ENCODE assay signal across 8 cellular contexts in genomic region chr2:127064642-127065250, GRCh38. TPM values are rescaled to one million over a fixed set of nuclear protein-coding genes. Genes with fewer than 3 reads are reported as not detected.
DNase-seq lines count a peak whose midpoint lies in the region; ATAC-seq and TF ChIP-seq lines count a peak whose summit lies in the region.

No MANE protein-coding gene starts in this region.

- DNase-seq in GDM1 (lab: John Stamatoyannopoulos, UW) (peak; percentile 88), GOT3 (lab: John Stamatoyannopoulos, UW) (peak; percentile 85), KG1 (lab: John Stamatoyannopoulos, UW) (peak; percentile 33), dedifferentiated amniotic fluid mesenchymal stem cell (ENCODE audit: extremely low spot score) (peak; percentile 93), lower lobe of right lung (peak; percentile 86), NCI-H187 (lab: John Stamatoyannopoulos, UW) (no peak)
- DNase-seq in activated CD4-positive, CD25-positive, alpha-beta regulatory T cell treated with anti-CD3 and anti-CD28 coated beads, Interleukin-2, amount 50 U/mL, for 72 hours, result peak; percentile 81
- DNase-seq in stimulated activated CD8-positive, alpha-beta memory T cell treated with anti-CD3 and anti-CD28 coated beads, Interleukin-12 subunit alpha, Interleukin-12 subunit beta, amount 100 ng/mL, for 4 hours (ENCODE audit: low read depth), result peak; percentile 63

- H3K9me3 ChIP-seq in lower lobe of right lung, result no peaks in the 10 kb centered on the region

- ATAC-seq in lower lobe of right lung, result peak; percentile 84 to 87

- H3K36me3 ChIP-seq in lower lobe of right lung, result peaks cover 11% of the 10 kb centered on the region

- intact Hi-C loops in lower lobe of right lung (cut with DNase I), result no loop called here

- TF ChIP-seq CTCF in lower lobe of right lung (IDR thresholded peaks at IDR 0.05), result no peak

- H3K27me3 ChIP-seq in lower lobe of right lung (ENCODE audit: low read depth), result no peaks in the 10 kb centered on the region

- H3K4me1 ChIP-seq in lower lobe of right lung, result peaks cover 43% of the 10 kb centered on the region

- peak overlapping the region; percentile 71 for H3K27ac ChIP-seq in lower lobe of right lung

- H3K4me3 ChIP-seq in lower lobe of right lung, result no peak overlapping the region

RNA-seq across cellular contexts. Expression of gene BIN1, which starts 42.2 kb away (rescaled TPM):
- total RNA-seq in lower lobe of right lung, result 33.9 TPM

Comparison
In these comparisons a context has a peak if more than half of its experiments do, and no peak if none do; other contexts are left out.
1. DNase-seq: peak in GDM1 (single experiment), GOT3 (single experiment), KG1 (single experiment), activated CD4-positive, CD25-positive, alpha-beta regulatory T cell treated with anti-CD3 and anti-CD28 coated beads, Interleukin-2, amount 50 U/mL, for 72 hours (single experiment), dedifferentiated amniotic fluid mesenchymal stem cell (single experiment), lower lobe of right lung (single experiment) and stimulated activated CD8-positive, alpha-beta memory T cell treated with anti-CD3 and anti-CD28 coated beads, Interleukin-12 subunit alpha, Interleukin-12 subunit beta, amount 100 ng/mL, for 4 hours (single experiment); none in NCI-H187 (0 of 2).